Comparison of ENCODE assay signal across 21 cellular contexts in the genomic region with DNA sequence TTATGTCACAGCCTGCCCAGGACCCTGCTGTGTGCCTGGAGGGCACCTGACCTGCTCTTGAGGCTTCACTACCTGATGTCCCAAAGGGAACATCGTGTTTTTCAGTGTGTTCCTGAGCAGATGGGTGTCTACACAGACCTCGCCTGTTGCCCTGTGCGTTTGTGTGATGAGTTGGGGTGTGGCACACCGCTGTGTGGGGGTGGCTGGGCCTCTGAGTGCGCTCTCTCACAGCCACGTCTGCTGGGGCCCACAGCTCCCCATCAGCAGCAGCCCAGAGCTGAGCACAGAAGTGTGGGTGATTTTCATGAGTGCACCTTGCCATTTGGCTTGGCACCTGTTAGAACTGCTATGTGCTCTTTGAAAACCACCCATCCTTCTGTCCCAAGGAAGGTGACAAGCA.
A peak's percentile ranks its signal among the peaks of the same experiment; 100 is the strongest.
DNase-seq lines count a peak whose midpoint lies in the region; ATAC-seq and TF ChIP-seq lines count a peak whose summit lies in the region.
"Had no signal": no experiment of that assay in that cellular context is flagged by ENCODE, and none has a peak within 500 bp of the region (broad histone marks: within the 10 kb centered on the region; RNA-seq: fewer than 3 reads in every experiment).

No MANE protein-coding gene starts in this region.

- no peaks in the 10 kb centered on the region for H3K4me1 Mint-ChIP-seq in immature natural killer cell

- no peaks in the 10 kb centered on the region for H3K9me3 Mint-ChIP-seq in immature natural killer cell
- H3K9me3 Mint-ChIP-seq: CD4-positive, CD25-positive, alpha-beta regulatory T cell had no signal

- peak overlapping the region; percentile 86 for H3K4me2 ChIP-seq in BLaER1

- intact Hi-C loops in lower lobe of right lung (cut with DNase I) (no loop called here), prostate gland (cut with DNase I) (no loop called here)

- TF ChIP-seq CTCF in NB4 (IDR thresholded peaks at IDR 0.05; ENCODE audit: low read depth, low read length) = no peak
- no peak for TF ChIP-seq CTCF in lower lobe of right lung (IDR thresholded peaks at IDR 0.05)
- TF ChIP-seq CTCF in prostate gland (IDR thresholded peaks at IDR 0.05) = no peak

- no peak overlapping the region for H3K4me3 Mint-ChIP-seq in immature natural killer cell
- H3K4me3 Mint-ChIP-seq: CD4-positive, CD25-positive, alpha-beta regulatory T cell had no signal

- 65% methylated on average over 6 of the region's 6 CpGs for WGBS in prostate gland

- H3K9ac ChIP-seq in BLaER1 = peak overlapping the region; percentile 45; the same call in 1 of the 2 replicates
- H3K9ac ChIP-seq: GM23248 had no signal

- no peak overlapping the region for H3K27ac Mint-ChIP-seq in immature natural killer cell
- H3K27ac Mint-ChIP-seq: CD4-positive, CD25-positive, alpha-beta regulatory T cell had no signal

- H4K20me1 ChIP-seq in BLaER1 = peaks cover 70% of the 10 kb centered on the region

- H3K9me3 ChIP-seq in BLaER1 (peaks cover 17% of the 10 kb centered on the region), lower lobe of right lung (no peaks in the 10 kb centered on the region), prostate gland (no peaks in the 10 kb centered on the region)
- H3K9me3 ChIP-seq: HAP-1 had no signal

- TF ChIP-seq POLR2A in NB4 (IDR thresholded peaks at IDR 0.05; ENCODE audit: extremely low read depth, insufficient read length) = no peak
- TF ChIP-seq POLR2A in prostate gland (IDR thresholded peaks at IDR 0.05) = no peak

- H3K27me3 ChIP-seq in BLaER1 = no peaks in the 10 kb centered on the region
- no peaks in the 10 kb centered on the region for H3K27me3 ChIP-seq in lower lobe of right lung (ENCODE audit: low read depth)
- no peaks in the 10 kb centered on the region for H3K27me3 ChIP-seq in prostate gland (replicated peaks; ENCODE audit: insufficient read depth)

- peaks cover 15% of the 10 kb centered on the region for H3K36me3 ChIP-seq in BLaER1
- H3K36me3 ChIP-seq in lower lobe of right lung = peaks cover 12% of the 10 kb centered on the region
- H3K36me3 ChIP-seq in prostate gland = no peaks in the 10 kb centered on the region
- H3K36me3 ChIP-seq: HAP-1 had no signal

- H3K36me3 Mint-ChIP-seq in immature natural killer cell = peaks cover 0 to 4% (median 0%) of the 10 kb centered on the region in 3 donors

- H3K27ac ChIP-seq in BLaER1 (no peak overlapping the region), caudate nucleus (ENCODE audit: low read depth, low read length) (peak overlapping the region; percentile 3), lower lobe of right lung (no peak overlapping the region), prostate gland (no peak overlapping the region)
- H3K27ac ChIP-seq: GM23248, HL-60 had no signal

- ATAC-seq in lower lobe of right lung = peak in 1 of 2 donors; percentile 11
- no peak for ATAC-seq in GM18870 (IDR thresholded peaks at IDR 0.05; ENCODE audit: unreplicated experiment)
- ATAC-seq: HepG2 had no signal

- DNase-seq in NB4 (ENCODE audit: low read depth) (peak; percentile 24), caudate nucleus (lab: John Stamatoyannopoulos, UW) (peak in 5 of 61 donors; percentile 28 to 71 (median 36)), lower lobe of right lung (peak; percentile 31), immature natural killer cell (no peak), prostate gland (ENCODE audit: low spot score) (no peak), NCI-H446 treated with DMSO at 0.1 percent for 48 hours (lab: John Stamatoyannopoulos, UW) (no peak)
- DNase-seq: CD4-positive, CD25-positive, alpha-beta regulatory T cell; EL; GM23248; KBM-7; NCI-H1092 treated with DMSO at 0.1 percent for 48 hours; NCI-H1436 treated with DMSO at 0.1 percent for 48 hours; NCI-H1930; NCI-H2227 treated with DMSO at 0.1 percent for 48 hours; NCI-H526; SHP77 had no signal

- peaks cover 0 to 6% (median 0%) of the 10 kb centered on the region in 3 donors for H3K27me3 Mint-ChIP-seq in immature natural killer cell (ENCODE audit: low read depth in 3 of 3)
- H3K27me3 Mint-ChIP-seq: CD4-positive, CD25-positive, alpha-beta regulatory T cell had no signal

- H3K4me3 ChIP-seq in BLaER1 (peak overlapping the region; percentile 7; the same call in 1 of the 2 replicates), NB4 (ENCODE audit: low read depth, low read length) (no peak overlapping the region), lower lobe of right lung (no peak overlapping the region), prostate gland (no peak overlapping the region)
- H3K4me3 ChIP-seq: GM23248, HAP-1 had no signal

- H3K4me1 ChIP-seq in BLaER1 (peaks cover 60% of the 10 kb centered on the region), lower lobe of right lung (peaks cover 11% of the 10 kb centered on the region), prostate gland (replicated peaks) (peaks cover 4% of the 10 kb centered on the region)
- H3K4me1 ChIP-seq: HAP-1 had no signal

Comparison
In these comparisons a context has a peak if more than half of its experiments do, and no peak if none do; other contexts are left out.
1. DNase-seq: peak in NB4 (single experiment) and lower lobe of right lung (single experiment); none in immature natural killer cell (0 of 3), prostate gland (single experiment) and NCI-H446 treated with DMSO at 0.1 percent for 48 hours (single experiment).